Comparison of ENCODE assay signal across 1 cellular context in genomic region chr1:9555942-9556341, GRCh38.
TF ChIP-seq lines count a peak whose summit lies in the region.

No MANE protein-coding gene starts in this region.

TF ChIP-seq in liver, 16 proteins besides CTCF, POLR2A, EP300 and RAD21 (continued from another document):
- TF ChIP-seq ZBTB33 (IDR thresholded peaks at IDR 0.05) (no peak), FOXA2 (IDR thresholded peaks at IDR 0.05) (no peak), ATF3 (IDR thresholded peaks at IDR 0.05) (no peak), HNF4A (conservative IDR thresholded peaks at IDR 0.05) (no peak), EGR1 (IDR thresholded peaks at IDR 0.05; ENCODE audit: low read depth in 2 of 2) (no peak), HNF4G (IDR thresholded peaks at IDR 0.05) (no peak), GABPA (IDR thresholded peaks at IDR 0.05 in 1 of 2, conservative IDR thresholded peaks at IDR 0.05 in 1 of 2) (no peak), YY1 (IDR thresholded peaks at IDR 0.05) (no peak), TAF1 (conservative IDR thresholded peaks at IDR 0.05) (no peak)
TF ChIP-seq in liver: peak in this region for 0.
